ENCODE assay signal across 8 cellular contexts in genomic region chr17:41930009-41930832, GRCh38. TPM values are rescaled to one million over a fixed set of nuclear protein-coding genes. Genes with fewer than 3 reads are reported as not detected.
A peak's percentile ranks its signal among the peaks of the same experiment; 100 is the strongest.
DNase-seq lines count a peak whose midpoint lies in the region; ATAC-seq and TF ChIP-seq lines count a peak whose summit lies in the region.

Gene ODAD4, plus strand, starts transcription at chr17:41930617. Its CDS starts 107 bp downstream, at chr17:41930724.

- peaks cover 4% of the 10 kb centered on the region for H3K36me3 Mint-ChIP-seq in activated naive CD8-positive, alpha-beta T cell treated with anti-CD3 and anti-CD28 coated beads for 36 hours

- H3K4me3 Mint-ChIP-seq in activated naive CD8-positive, alpha-beta T cell treated with anti-CD3 and anti-CD28 coated beads for 36 hours: peak within 1 kb of the TSS; percentile 96

- H3K36me3 ChIP-seq in ovary (no peaks in the 10 kb centered on the region), thyroid gland (no peaks in the 10 kb centered on the region)

- DNase-seq in GM12864 (ENCODE audit: low read depth) (peak; percentile 85), NCI-H1105 (lab: John Stamatoyannopoulos, UW) (peak; percentile 96), SKM-1 (lab: John Stamatoyannopoulos, UW; ENCODE audit: unreplicated experiment) (peak; percentile 92), Right ventricle myocardium inferior (ENCODE audit: missing footprints) (peak; percentile 99), ovary (peak; percentile 96 to 99 (median 97)), thyroid gland (peak; percentile 97 to 98)
- peak; percentile 97 for DNase-seq in activated naive CD8-positive, alpha-beta T cell treated with anti-CD3 and anti-CD28 coated beads for 36 hours

- H3K4me1 ChIP-seq in ovary (ENCODE audit: insufficient read depth) (peaks cover 4% of the 10 kb centered on the region), thyroid gland (peaks cover 16 to 20% of the 10 kb centered on the region in 2 donors)

- peak within 1 kb of the TSS; percentile 95 for H3K27ac Mint-ChIP-seq in activated naive CD8-positive, alpha-beta T cell treated with anti-CD3 and anti-CD28 coated beads for 36 hours

- H3K27ac ChIP-seq in ovary: peak within 1 kb of the TSS in 1 of 2 donors; percentile 72
- peak within 1 kb of the TSS; percentile 70 to 81 (median 71) for H3K27ac ChIP-seq in thyroid gland

- peak; percentile 85 for ATAC-seq in HG02623 (IDR thresholded peaks at IDR 0.05; ENCODE audit: unreplicated experiment)
- peak; percentile 99 for ATAC-seq in Right ventricle myocardium inferior

- H3K9me3 ChIP-seq in ovary (no peaks in the 10 kb centered on the region), thyroid gland (no peaks in the 10 kb centered on the region)

- H3K27me3 ChIP-seq in ovary (no peaks in the 10 kb centered on the region), thyroid gland (no peaks in the 10 kb centered on the region)

- WGBS in ovary, 3 donors: 1 to 2% (median 2%) methylated on average over 43 of the region's 43 CpGs
- 2% methylated on average over 43 of the region's 43 CpGs for WGBS in thyroid gland, 2 donors

- no peak for TF ChIP-seq EP300 in ovary (IDR thresholded peaks at IDR 0.05)

- H3K9me3 Mint-ChIP-seq in activated naive CD8-positive, alpha-beta T cell treated with anti-CD3 and anti-CD28 coated beads for 36 hours: no peaks in the 10 kb centered on the region

- H3K4me3 ChIP-seq in GM12864 (ENCODE audit: low read depth, low read length) (peak within 1 kb of the TSS; percentile 77), ovary (peak within 1 kb of the TSS; percentile 52), thyroid gland (replicated peaks in 1 of 3) (peak within 1 kb of the TSS; percentile 33 to 40 (median 36))

- intact Hi-C loops in Right ventricle myocardium inferior (cut with DNase I) (no loop called here), ovary (cut with DNase I) (no loop called here), thyroid gland (cut with DNase I) (no loop called here)

- H3K27me3 Mint-ChIP-seq in activated naive CD8-positive, alpha-beta T cell treated with anti-CD3 and anti-CD28 coated beads for 36 hours: no peaks in the 10 kb centered on the region

- TF ChIP-seq CTCF in GM12864 (IDR thresholded peaks at IDR 0.05; ENCODE audit: low read depth, low read length, missing control alignments) (peak; percentile 46), ovary (IDR thresholded peaks at IDR 0.05) (peak in 2 of 3 donors; percentile 64 to 74), thyroid gland (IDR thresholded peaks at IDR 0.05) (peak in 5 of 6 experiments; percentile 24 to 63 (median 58))

- peaks cover 19% of the 10 kb centered on the region for H3K4me1 Mint-ChIP-seq in activated naive CD8-positive, alpha-beta T cell treated with anti-CD3 and anti-CD28 coated beads for 36 hours

- no peak for TF ChIP-seq POLR2A in ovary (IDR thresholded peaks at IDR 0.05)
- peak in 1 of 2 donors; percentile 92 for TF ChIP-seq POLR2A in thyroid gland (IDR thresholded peaks at IDR 0.05)

RNA-seq across cellular contexts. Expression of gene ODAD4, which starts in this region (rescaled TPM):
- total RNA-seq in activated naive CD8-positive, alpha-beta T cell treated with anti-CD3 and anti-CD28 coated beads for 36 hours: under 1 TPM; 0.58 to 0.84 TPM
- total RNA-seq in Right ventricle myocardium inferior (0.76 TPM), ovary (10 to 100 TPM in 1 of 7 donors, 1 to 10 TPM in 6; 1.1 to 11.0 (median 2.4) TPM), thyroid gland (1 to 10 TPM; 3.0 to 8.2 (median 3.8) TPM)
- 1 to 10 TPM; 1.7 to 2.1 TPM for polyA plus RNA-seq in ovary

Comparison
In these comparisons a context has a peak if more than half of its experiments do, and no peak if none do; other contexts are left out.
1. Peak in DNase-seq in activated naive CD8-positive, alpha-beta T cell treated with anti-CD3 and anti-CD28 coated beads for 36 hours; RNA of the gene not detected or under 1 TPM.
2. Peak in DNase-seq and ATAC-seq in Right ventricle myocardium inferior; RNA of the gene not detected or under 1 TPM.